Comparison of ENCODE assay signal across 8 cellular contexts in genomic region chr22:20267441-20268288, GRCh38. TPM values are rescaled to one million over a fixed set of nuclear protein-coding genes. Genes with fewer than 3 reads are reported as not detected.
DNase-seq lines count a peak whose midpoint lies in the region; ATAC-seq and TF ChIP-seq lines count a peak whose summit lies in the region.

No MANE protein-coding gene starts in this region.

- H3K4me3 ChIP-seq in KMS-11 (IDR thresholded peaks at IDR 0.05; ENCODE audit: insufficient read depth, low read depth, low read length) (no peak overlapping the region), ectodermal cell (ENCODE audit: insufficient read depth, low read depth, low read length) (peak overlapping the region; percentile 51), neural progenitor cell (peak overlapping the region; percentile 67), brain microvascular endothelial cell (ENCODE audit: low read depth, low read length) (no peak overlapping the region)

- no peak for ATAC-seq in GM19023 (IDR thresholded peaks at IDR 0.05; ENCODE audit: unreplicated experiment)
- ATAC-seq in GM21717 (IDR thresholded peaks at IDR 0.05; ENCODE audit: unreplicated experiment) = no peak

- in situ Hi-C loops in brain microvascular endothelial cell (cut with HindIII; ENCODE audit: low pct_ligation_motif_present, low sequenced_read_pairs) = no loop called here

- WGBS in ectodermal cell, 2 experiments = 1% methylated on average over 104 of the region's 104 CpGs

- no peak overlapping the region for H3K27ac Mint-ChIP-seq in neural progenitor cell

- H3K79me2 ChIP-seq in KMS-11 (ENCODE audit: insufficient read depth, low read depth) (no peaks in the 10 kb centered on the region), neural progenitor cell (ENCODE audit: low read depth) (peaks cover 10% of the 10 kb centered on the region)

- H3K4me1 Mint-ChIP-seq in neural progenitor cell = peaks cover 26% of the 10 kb centered on the region

- H4K20me1 ChIP-seq in KMS-11 (ENCODE audit: insufficient read depth) (no peaks in the 10 kb centered on the region), neural progenitor cell (ENCODE audit: low read depth) (peaks cover 34% of the 10 kb centered on the region)

- H3K27me3 ChIP-seq in KMS-11 (ENCODE audit: insufficient read depth, low read depth) (peaks cover 36% of the 10 kb centered on the region; the same call in 1 of the 2 replicates), ectodermal cell (ENCODE audit: control insufficient read depth, insufficient read depth, low read length, poor library complexity, severe bottlenecking) (no peaks in the 10 kb centered on the region), neural progenitor cell (no peaks in the 10 kb centered on the region), brain microvascular endothelial cell (replicated peaks) (peaks cover 9% of the 10 kb centered on the region)

- H2AFZ ChIP-seq in KMS-11 (ENCODE audit: low read depth) = no peak overlapping the region
- no peak overlapping the region for H2AFZ ChIP-seq in neural progenitor cell (replicated peaks)

- no peaks in the 10 kb centered on the region for H3K36me3 Mint-ChIP-seq in neural progenitor cell

- peaks cover 17% of the 10 kb centered on the region for H3F3A ChIP-seq in neural progenitor cell (ENCODE audit: low read depth)

- H3K9me3 ChIP-seq in ectodermal cell (ENCODE audit: control insufficient read depth, low read length) = no peaks in the 10 kb centered on the region
- no peaks in the 10 kb centered on the region for H3K9me3 ChIP-seq in neural progenitor cell (ENCODE audit: low read depth)

- no peaks in the 10 kb centered on the region for H3K9me3 Mint-ChIP-seq in neural progenitor cell

- H3K36me3 ChIP-seq in KMS-11 (ENCODE audit: insufficient read depth) (no peaks in the 10 kb centered on the region), ectodermal cell (ENCODE audit: control insufficient read depth, insufficient read depth, low read length) (no peaks in the 10 kb centered on the region), neural progenitor cell (no peaks in the 10 kb centered on the region), brain microvascular endothelial cell (replicated peaks) (no peaks in the 10 kb centered on the region)

- H3K4me2 ChIP-seq in KMS-11 (0 out of 2 replicates have a peak overlapping the region, but pooled peaks have one; percentile 21), neural progenitor cell (peak overlapping the region; percentile 83)

- H3K4me3 Mint-ChIP-seq in neural progenitor cell = peak overlapping the region; percentile 83

- H3K4me1 ChIP-seq in KMS-11 (ENCODE audit: low read depth, poor library complexity, severe bottlenecking) (no peaks in the 10 kb centered on the region), ectodermal cell (ENCODE audit: control insufficient read depth, insufficient read depth, low read length) (peaks cover 19% of the 10 kb centered on the region), neural progenitor cell (peaks cover 10% of the 10 kb centered on the region)

- H3K9ac ChIP-seq in KMS-11 (no peak overlapping the region), neural progenitor cell (no peak overlapping the region)

- TF ChIP-seq CTCF in C4-2B (conservative IDR thresholded peaks at IDR 0.05) (no peak), KMS-11 (conservative IDR thresholded peaks at IDR 0.05; ENCODE audit: low read depth, low read length) (no peak), neural progenitor cell (IDR thresholded peaks at IDR 0.05) (no peak), brain microvascular endothelial cell (IDR thresholded peaks at IDR 0.05; ENCODE audit: low read depth, low read length, missing control alignments) (no peak)

- peak overlapping the region; percentile 66 for H3K27ac ChIP-seq in C4-2B
- no peak overlapping the region for H3K27ac ChIP-seq in KMS-11
- no peak overlapping the region for H3K27ac ChIP-seq in ectodermal cell (ENCODE audit: insufficient read depth, low read depth, low read length, poor library complexity, severe bottlenecking)
- no peak overlapping the region for H3K27ac ChIP-seq in neural progenitor cell
- no peak overlapping the region for H3K27ac ChIP-seq in brain microvascular endothelial cell

- DNase-seq in neural progenitor cell (ENCODE audit: low spot score) = peak; percentile 81
- DNase-seq in brain microvascular endothelial cell = no peak
- DNase-seq in HuH-7.5 (ENCODE audit: low spot score) = no peak

- peaks cover 13% of the 10 kb centered on the region for H3K27me3 Mint-ChIP-seq in neural progenitor cell (ENCODE audit: insufficient read depth, low read depth)

RNA-seq across cellular contexts. Expression of gene RTN4R, which starts 0.5 kb away (rescaled TPM):
- polyA plus RNA-seq in ectodermal cell (2013, experiment 1 of 4) = 27.5 TPM
- 25.9 TPM for polyA plus RNA-seq in ectodermal cell (2013, experiment 2 of 4)
- 23.4 TPM for polyA plus RNA-seq in ectodermal cell (2013, experiment 3 of 4)
- 22.3 TPM for polyA plus RNA-seq in ectodermal cell (2013, experiment 4 of 4)
- total RNA-seq in neural progenitor cell (ENCODE audit: low replicate concordance) = 6.3 and 20.9 TPM in 2 replicates

RNA-seq across cellular contexts. Expression of gene DGCR6L, which starts 52.2 kb away (rescaled TPM):
- 50.2 TPM for polyA plus RNA-seq in ectodermal cell (2013, experiment 1 of 4)
- 38.1 TPM for polyA plus RNA-seq in ectodermal cell (2013, experiment 2 of 4)
- polyA plus RNA-seq in ectodermal cell (2013, experiment 3 of 4) = 47.2 TPM
- polyA plus RNA-seq in ectodermal cell (2013, experiment 4 of 4) = 46.1 TPM
- 22.3 and 59.2 TPM in 2 replicates for total RNA-seq in neural progenitor cell (ENCODE audit: low replicate concordance)

Comparison
In these comparisons a context has a peak if more than half of its experiments do, and no peak if none do; other contexts are left out.
1. H3K4me3 ChIP-seq: peak in ectodermal cell (single experiment) and neural progenitor cell (single experiment); none in KMS-11 (single experiment) and brain microvascular endothelial cell (single experiment).